In the genomic region with DNA sequence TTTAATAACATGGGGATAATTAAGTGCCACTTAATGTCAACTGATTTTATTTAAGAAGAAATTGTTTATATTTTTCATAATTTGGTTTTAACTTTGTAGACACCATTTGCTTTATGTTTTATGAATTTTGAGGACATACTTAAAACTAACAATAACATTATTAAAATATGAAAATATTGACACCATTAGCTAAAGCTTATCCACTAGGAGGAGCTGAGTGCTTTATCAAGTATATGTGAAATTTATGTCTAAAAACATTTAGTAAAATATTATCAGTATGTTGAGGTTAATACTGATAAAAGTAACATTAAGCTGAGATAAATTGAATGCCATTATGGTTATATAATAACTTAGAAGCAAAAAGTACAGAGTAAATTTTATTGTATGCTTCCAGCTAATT, we compare ENCODE assay signal across 21 cellular contexts.
DNase-seq lines count a peak whose midpoint lies in the region; ATAC-seq, FAIRE-seq and TF ChIP-seq lines count a peak whose summit lies in the region.
"Had no signal": no experiment of that assay in that cellular context is flagged by ENCODE, and none has a peak within 500 bp of the region (broad histone marks: within the 10 kb centered on the region; RNA-seq: fewer than 3 reads in every experiment).

No MANE protein-coding gene starts in this region.

- no peaks in the 10 kb centered on the region for H3K4me1 Mint-ChIP-seq in chondrocyte (ENCODE audit: low read depth)
- no peaks in the 10 kb centered on the region for H3K4me1 Mint-ChIP-seq in activated T-cell treated with anti-CD3 and anti-CD28 coated beads, Interleukin-2, amount 50 U/mL, for 4 hours (ENCODE audit: low read depth)
- H3K4me1 Mint-ChIP-seq: CD4-positive, alpha-beta memory T cell had no signal

- peak; percentile 35 for DNase-seq in NCI-H226
- DNase-seq in chondrocyte (ENCODE audit: low spot score) = no peak
- DNase-seq in kidney = no peak
- no peak for DNase-seq in activated T-cell treated with anti-CD3 and anti-CD28 coated beads, Interleukin-2, amount 50 U/mL, for 4 hours
- DNase-seq in left ventricle myocardium superior = no peak
- no peak for DNase-seq in NCI-H2227 treated with DMSO at 0.1 percent for 48 hours (lab: John Stamatoyannopoulos, UW)
- DNase-seq in AG08395 (ENCODE audit: low spot score) = no peak
- DNase-seq: ACHN; BE2C; Calu3; CD4-positive, alpha-beta memory T cell; DMS53; H9; NCI-H187 treated with DMSO at 0.1 percent for 48 hours; NCI-H2171; NCI-H510A treated with DMSO at 0.1 percent for 48 hours; Peyer's patch; SHP77 had no signal

- no peaks in the 10 kb centered on the region for H3K27me3 Mint-ChIP-seq in chondrocyte (ENCODE audit: low read depth)
- no peaks in the 10 kb centered on the region for H3K27me3 Mint-ChIP-seq in activated T-cell treated with anti-CD3 and anti-CD28 coated beads, Interleukin-2, amount 50 U/mL, for 4 hours (ENCODE audit: low read depth)
- H3K27me3 Mint-ChIP-seq: CD4-positive, alpha-beta memory T cell had no signal

- no peak for ATAC-seq in activated T-cell treated with anti-CD3 and anti-CD28 coated beads, Interleukin-2, amount 50 U/mL, for 4 hours
- ATAC-seq in left ventricle myocardium superior = no peak

- no peaks in the 10 kb centered on the region for H3K4me1 ChIP-seq in kidney (ENCODE audit: control insufficient read depth in 1 of 2, insufficient read depth in 1 of 2, low read depth in 1 of 2, low read length in 2 of 2)
- H3K4me1 ChIP-seq: BE2C, Peyer's patch had no signal

- H3K9me3 ChIP-seq in kidney (ENCODE audit: control insufficient read depth in 1 of 2, low read length in 2 of 2) = no peaks in the 10 kb centered on the region
- H3K9me3 ChIP-seq: BE2C, Peyer's patch had no signal

- no peak overlapping the region for H3K4me3 ChIP-seq in kidney (ENCODE audit: low read length in 2 of 2)
- H3K4me3 ChIP-seq: Peyer's patch had no signal

- TF ChIP-seq CTCF in C4-2B (conservative IDR thresholded peaks at IDR 0.05) (peak; percentile 53), chondrocyte (IDR thresholded peaks at IDR 0.05) (peak; percentile 77), kidney (IDR thresholded peaks at IDR 0.05; ENCODE audit: borderline replicate concordance, extremely low read depth, insufficient read depth) (no peak)

- no peaks in the 10 kb centered on the region for H3K36me3 ChIP-seq in kidney (ENCODE audit: control insufficient read depth in 1 of 2, insufficient read depth in 2 of 2, low read length in 2 of 2)
- H3K36me3 ChIP-seq: BE2C, Peyer's patch had no signal

- FAIRE-seq in kidney (lab: Jason Lieb, UNC) = peak; percentile 35
- FAIRE-seq: HTR-8/SVneo had no signal

- H3K9ac ChIP-seq in kidney (ENCODE audit: low read length in 2 of 2) = no peak overlapping the region

- H3K27ac ChIP-seq in C4-2B = no peak overlapping the region
- no peak overlapping the region for H3K27ac ChIP-seq in kidney (ENCODE audit: low read depth in 2 of 2, low read length in 2 of 2)
- H3K27ac ChIP-seq: HL-60, Peyer's patch had no signal

- H3K36me3 Mint-ChIP-seq in chondrocyte (ENCODE audit: low read depth) = peaks cover 1% of the 10 kb centered on the region
- H3K36me3 Mint-ChIP-seq in activated T-cell treated with anti-CD3 and anti-CD28 coated beads, Interleukin-2, amount 50 U/mL, for 4 hours (ENCODE audit: insufficient read depth) = no peaks in the 10 kb centered on the region
- H3K36me3 Mint-ChIP-seq: CD4-positive, alpha-beta memory T cell had no signal

- peaks cover 19% of the 10 kb centered on the region for H3K9me3 Mint-ChIP-seq in chondrocyte (ENCODE audit: low read depth)
- H3K9me3 Mint-ChIP-seq in activated T-cell treated with anti-CD3 and anti-CD28 coated beads, Interleukin-2, amount 50 U/mL, for 4 hours = no peaks in the 10 kb centered on the region

- no peak overlapping the region for H3K27ac Mint-ChIP-seq in chondrocyte (ENCODE audit: unreplicated experiment)
- H3K27ac Mint-ChIP-seq: CD4-positive, alpha-beta memory T cell; H9 had no signal

- intact Hi-C loops in kidney (cut with DNase I) = no loop called here
- intact Hi-C loops in left ventricle myocardium superior (cut with micrococcal nuclease) = no loop called here

- H3K4me3 Mint-ChIP-seq in chondrocyte (ENCODE audit: unreplicated experiment) = no peak overlapping the region
- no peak overlapping the region for H3K4me3 Mint-ChIP-seq in activated T-cell treated with anti-CD3 and anti-CD28 coated beads, Interleukin-2, amount 50 U/mL, for 4 hours
- H3K4me3 Mint-ChIP-seq: CD4-positive, alpha-beta memory T cell; H9 had no signal
